12 cellular contexts compared by ENCODE assay signal in the genomic region with DNA sequence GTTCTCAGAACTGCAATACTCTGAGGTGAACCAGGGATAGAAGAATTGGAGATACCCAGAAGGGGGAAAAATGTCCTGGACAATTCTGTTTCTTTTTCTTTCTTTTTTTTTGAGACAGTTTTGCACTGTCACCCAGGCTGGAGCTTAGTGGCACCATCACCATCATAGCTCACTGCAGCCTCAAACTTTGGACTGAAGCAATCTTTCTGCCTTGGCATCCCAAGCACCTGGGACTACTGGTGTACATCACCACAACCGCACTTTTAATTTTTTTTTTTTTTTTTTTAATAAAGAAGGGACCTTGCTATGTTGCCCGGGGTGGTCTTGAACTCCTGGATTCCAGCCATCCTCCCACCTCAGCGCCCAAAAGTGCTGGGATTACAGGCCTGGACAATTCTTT. TPM values are rescaled to one million over a fixed set of nuclear protein-coding genes. Genes with fewer than 3 reads are reported as not detected.
A peak's percentile ranks its signal among the peaks of the same experiment; 100 is the strongest.
DNase-seq lines count a peak whose midpoint lies in the region; ATAC-seq and TF ChIP-seq lines count a peak whose summit lies in the region.
"Had no signal": no experiment of that assay in that cellular context is flagged by ENCODE, and none has a peak within 500 bp of the region (broad histone marks: within the 10 kb centered on the region; RNA-seq: fewer than 3 reads in every experiment).

No MANE protein-coding gene starts in this region.

- POLR2A ChIA-PET in CD4-positive, alpha-beta T cell (lab: Charles Lee): interaction anchor here (0.7 to 3.7 kb wide), 3 partner anchors 11 to 376 kb away, joined by 4 to 28 read pairs (median 21); no protein-coding TSS in a partner anchor
- POLR2A ChIA-PET in activated CD4-positive, alpha-beta memory T cell treated with anti-CD3 and anti-CD28 coated beads, Interleukin-2, amount 10 ng/mL, durations not matched to agents 7 days and 5 days (lab: Charles Lee): interaction anchor here (0.7 to 4.3 kb wide), 3 partner anchors 11 to 307 kb away, joined by 4 to 66 read pairs (median 37); a partner anchor contains a TSS

- H4K20me1 ChIP-seq in KMS-11 (ENCODE audit: insufficient read depth): no peaks in the 10 kb centered on the region

- peak overlapping the region; percentile 99 for H3K27ac Mint-ChIP-seq in CD4-positive, alpha-beta T cell
- peak overlapping the region; percentile 94 for H3K27ac Mint-ChIP-seq in activated CD4-positive, alpha-beta memory T cell treated with anti-CD3 and anti-CD28 coated beads, Interleukin-2, amount 10 ng/mL, durations not matched to agents 7 days and 5 days
- peak overlapping the region in 5 of 6 donors; percentile 47 to 98 (median 63) for H3K27ac Mint-ChIP-seq in naive B cell

- H3K27me3 ChIP-seq in CD4-positive, alpha-beta T cell (ENCODE audit: control insufficient read depth, insufficient read depth, low read length): no peaks in the 10 kb centered on the region
- no peaks in the 10 kb centered on the region for H3K27me3 ChIP-seq in KMS-11 (ENCODE audit: insufficient read depth, low read depth)
- H3K27me3 ChIP-seq: SJSA1 had no signal

- peak overlapping the region; percentile 72; the same call in 1 of the 2 replicates for H3K4me2 ChIP-seq in KMS-11

- H3K27me3 Mint-ChIP-seq in CD4-positive, alpha-beta T cell: no peaks in the 10 kb centered on the region
- H3K27me3 Mint-ChIP-seq in activated CD4-positive, alpha-beta memory T cell treated with anti-CD3 and anti-CD28 coated beads, Interleukin-2, amount 10 ng/mL, durations not matched to agents 7 days and 5 days: no peaks in the 10 kb centered on the region
- H3K27me3 Mint-ChIP-seq in naive B cell: no peaks in the 10 kb centered on the region

- no peak overlapping the region for H3K4me3 ChIP-seq in KMS-11 (IDR thresholded peaks at IDR 0.05; ENCODE audit: insufficient read depth, low read depth, low read length)
- H3K4me3 ChIP-seq: SJSA1 had no signal

- H3K4me3 Mint-ChIP-seq in CD4-positive, alpha-beta T cell: peak overlapping the region; percentile 95
- peak overlapping the region; percentile 97 for H3K4me3 Mint-ChIP-seq in activated CD4-positive, alpha-beta memory T cell treated with anti-CD3 and anti-CD28 coated beads, Interleukin-2, amount 10 ng/mL, durations not matched to agents 7 days and 5 days
- H3K4me3 Mint-ChIP-seq in naive B cell: peak overlapping the region; percentile 22 to 97 (median 94)

- H3K36me3 Mint-ChIP-seq in CD4-positive, alpha-beta T cell (ENCODE audit: low read depth): peaks cover 33% of the 10 kb centered on the region
- H3K36me3 Mint-ChIP-seq in activated CD4-positive, alpha-beta memory T cell treated with anti-CD3 and anti-CD28 coated beads, Interleukin-2, amount 10 ng/mL, durations not matched to agents 7 days and 5 days (ENCODE audit: low read depth): peaks cover 39% of the 10 kb centered on the region
- peaks cover 5 to 11% of the 10 kb centered on the region in 2 donors for H3K36me3 Mint-ChIP-seq in naive B cell

- H3K9me3 ChIP-seq in CD4-positive, alpha-beta T cell (ENCODE audit: control insufficient read depth, low read length): no peaks in the 10 kb centered on the region
- H3K9me3 ChIP-seq: SJSA1, suprapubic skin had no signal

- no peak overlapping the region for H2AFZ ChIP-seq in KMS-11 (ENCODE audit: low read depth)

- no peak overlapping the region for H3K9ac ChIP-seq in KMS-11

- H3K9me3 Mint-ChIP-seq in CD4-positive, alpha-beta T cell: no peaks in the 10 kb centered on the region
- no peaks in the 10 kb centered on the region for H3K9me3 Mint-ChIP-seq in activated CD4-positive, alpha-beta memory T cell treated with anti-CD3 and anti-CD28 coated beads, Interleukin-2, amount 10 ng/mL, durations not matched to agents 7 days and 5 days
- H3K9me3 Mint-ChIP-seq in naive B cell: no peaks in the 10 kb centered on the region

- no peak for DNase-seq in CD4-positive, alpha-beta T cell
- no peak for DNase-seq in activated CD4-positive, alpha-beta memory T cell treated with anti-CD3 and anti-CD28 coated beads, Interleukin-2, amount 10 ng/mL, durations not matched to agents 7 days and 5 days
- no peak for DNase-seq in naive B cell
- no peak for DNase-seq in T-helper 9 cell
- DNase-seq in dermis blood vessel endothelial cell: no peak
- DNase-seq: activated CD8-positive, alpha-beta memory T cell treated with anti-CD3 and anti-CD28 coated beads for 24 hours; NCI-H1436 treated with DMSO at 0.1 percent for 48 hours; NCI-H2227 treated with DMSO at 0.1 percent for 48 hours had no signal

- peaks cover 92% of the 10 kb centered on the region for H3K4me1 Mint-ChIP-seq in CD4-positive, alpha-beta T cell (ENCODE audit: low read depth)
- peaks cover 72% of the 10 kb centered on the region for H3K4me1 Mint-ChIP-seq in activated CD4-positive, alpha-beta memory T cell treated with anti-CD3 and anti-CD28 coated beads, Interleukin-2, amount 10 ng/mL, durations not matched to agents 7 days and 5 days
- H3K4me1 Mint-ChIP-seq in naive B cell: peaks cover 41 to 84% (median 57%) of the 10 kb centered on the region in 3 donors

- H3K36me3 ChIP-seq in KMS-11 (ENCODE audit: insufficient read depth): no peaks in the 10 kb centered on the region
- H3K36me3 ChIP-seq: SJSA1, suprapubic skin had no signal

- intact Hi-C loops in CD4-positive, alpha-beta T cell (cut with DNase I, micrococcal nuclease): loop anchor here in 1 of 2 experiments (5.0 kb wide), 1 partner anchor 308 kb away; no protein-coding TSS in a partner anchor

- no peak overlapping the region for H3K27ac ChIP-seq in CD4-positive, alpha-beta T cell (ENCODE audit: low read depth, low read length)
- no peak overlapping the region for H3K27ac ChIP-seq in KMS-11
- H3K27ac ChIP-seq: SJSA1, suprapubic skin had no signal

- no peak for TF ChIP-seq CTCF in CD4-positive, alpha-beta T cell (IDR thresholded peaks at IDR 0.05)
- no peak for TF ChIP-seq CTCF in KMS-11 (conservative IDR thresholded peaks at IDR 0.05; ENCODE audit: low read depth, low read length)

- H3K79me2 ChIP-seq in KMS-11 (ENCODE audit: insufficient read depth, low read depth): peaks cover 14% of the 10 kb centered on the region

- peaks cover 30% of the 10 kb centered on the region for H3K4me1 ChIP-seq in KMS-11 (ENCODE audit: low read depth, poor library complexity, severe bottlenecking)
- H3K4me1 ChIP-seq: SJSA1 had no signal

- CTCF ChIA-PET in CD4-positive, alpha-beta T cell (lab: Charles Lee): interaction anchor here (1.1 kb wide), 1 partner anchor 74 kb away, joined by 3 read pairs; no protein-coding TSS in a partner anchor
- CTCF ChIA-PET in activated CD4-positive, alpha-beta memory T cell treated with anti-CD3 and anti-CD28 coated beads, Interleukin-2, amount 10 ng/mL, durations not matched to agents 7 days and 5 days (lab: Charles Lee): no interaction called here

- ATAC-seq in CD4-positive, alpha-beta T cell (ENCODE audit: poor library complexity): no peak
- ATAC-seq in naive B cell (ENCODE audit: low read depth in 2 of 2): no peak
- ATAC-seq in HG02981 (IDR thresholded peaks at IDR 0.05; ENCODE audit: unreplicated experiment): no peak

RNA-seq across cellular contexts. Expression of a gene that starts 1.9 kb away (rescaled TPM):
- total RNA-seq in CD4-positive, alpha-beta T cell: 100 to 1,000 TPM; 131 to 133 TPM
- total RNA-seq in activated CD4-positive, alpha-beta memory T cell treated with anti-CD3 and anti-CD28 coated beads, Interleukin-2, amount 10 ng/mL, durations not matched to agents 7 days and 5 days: 100 to 1,000 TPM; 181 to 188 TPM
- 100 to 1,000 TPM in 4 of 6 donors, 10 to 100 TPM in 2; 95.7 to 164 (median 113) TPM for polyA plus RNA-seq in naive B cell (ENCODE audit: low read depth in 6 of 6)
- under 0.01 and 0.05 TPM in 2 replicates for total RNA-seq in dermis blood vessel endothelial cell
- total RNA-seq: SJSA1 had no signal

Comparison
In these comparisons a context has a peak if more than half of its experiments do, and no peak if none do; other contexts are left out.
1. RNA of a gene that starts 1.9 kb away (total RNA-seq): 181 to 188 TPM in activated CD4-positive, alpha-beta memory T cell treated with anti-CD3 and anti-CD28 coated beads, Interleukin-2, amount 10 ng/mL, durations not matched to agents 7 days and 5 days and 131 to 133 TPM in CD4-positive, alpha-beta T cell; under 0.01 to 0.05 TPM in dermis blood vessel endothelial cell; every median in the first group is over 100 times any median in the second.
2. Peak in every context shown above with its lines, with median percentiles within 50 percentile points of each other: H3K27ac Mint-ChIP-seq and H3K4me3 Mint-ChIP-seq.